11 cellular contexts compared by ENCODE assay signal in genomic region chr16:84141143-84141670, GRCh38. TPM values are rescaled to one million over a fixed set of nuclear protein-coding genes. Genes with fewer than 3 reads are reported as not detected.
DNase-seq lines count a peak whose midpoint lies in the region; ATAC-seq and TF ChIP-seq lines count a peak whose summit lies in the region.
"Had no signal": no experiment of that assay in that cellular context is flagged by ENCODE, and none has a peak within 500 bp of the region (broad histone marks: within the 10 kb centered on the region; RNA-seq: fewer than 3 reads in every experiment).

No MANE protein-coding gene starts in this region.

- H3K9me3 Mint-ChIP-seq in activated CD4-positive, alpha-beta T cell treated with anti-CD3 and anti-CD28 coated beads for 36 hours (ENCODE audit: low read depth), result no peaks in the 10 kb centered on the region
- peaks cover 2% of the 10 kb centered on the region for H3K9me3 Mint-ChIP-seq in endodermal cell
- H3K9me3 Mint-ChIP-seq: nephron had no signal

- peak overlapping the region; percentile 56 for H3K4me2 ChIP-seq in Karpas-422 (ENCODE audit: low read depth, low read length, poor library complexity, severe bottlenecking)

- H3K9me3 ChIP-seq in Karpas-422 (ENCODE audit: low read length) (no peaks in the 10 kb centered on the region), endodermal cell (ENCODE audit: control insufficient read depth, low read length) (peaks cover 12% of the 10 kb centered on the region)
- H3K9me3 ChIP-seq: ascending aorta had no signal

- H3K9ac ChIP-seq in Karpas-422 (ENCODE audit: low read length) (peak overlapping the region; percentile 3), endodermal cell (ENCODE audit: extremely low read depth, low read length, poor library complexity, severe bottlenecking) (no peak overlapping the region)

- H3K4me3 Mint-ChIP-seq in activated CD4-positive, alpha-beta T cell treated with anti-CD3 and anti-CD28 coated beads for 36 hours, result no peak overlapping the region
- H3K4me3 Mint-ChIP-seq in endodermal cell, result no peak overlapping the region

- peaks cover 4% of the 10 kb centered on the region; the same call in 1 of the 2 replicates for H4K20me1 ChIP-seq in Karpas-422 (ENCODE audit: insufficient read depth, low read depth, low read length)

- H3K27me3 ChIP-seq in Karpas-422 (ENCODE audit: low read length), result no peaks in the 10 kb centered on the region
- peaks cover 8% of the 10 kb centered on the region for H3K27me3 ChIP-seq in endodermal cell (ENCODE audit: control insufficient read depth, insufficient read depth, low read length, poor library complexity, severe bottlenecking)
- H3K27me3 ChIP-seq: ascending aorta had no signal

- peaks cover 3% of the 10 kb centered on the region for H3K36me3 Mint-ChIP-seq in activated CD4-positive, alpha-beta T cell treated with anti-CD3 and anti-CD28 coated beads for 36 hours (ENCODE audit: low read depth)
- peaks cover 11% of the 10 kb centered on the region for H3K36me3 Mint-ChIP-seq in endodermal cell (ENCODE audit: low read depth)

- POLR2A ChIA-PET in activated CD4-positive, alpha-beta T cell treated with anti-CD3 and anti-CD28 coated beads for 36 hours (lab: Charles Lee), result no interaction called here

- H3K4me1 ChIP-seq in Karpas-422 (ENCODE audit: low read length) (peaks cover 63% of the 10 kb centered on the region), endodermal cell (ENCODE audit: control insufficient read depth, insufficient read depth, low read length) (peaks cover 12% of the 10 kb centered on the region)

- 0 out of 2 replicates have a peak, but pooled peaks cover 3% of the 10 kb centered on the region for H3K36me3 ChIP-seq in Karpas-422 (ENCODE audit: insufficient read depth, low read length)
- H3K36me3 ChIP-seq in endodermal cell (ENCODE audit: control insufficient read depth, insufficient read depth, low read length), result peaks cover 3% of the 10 kb centered on the region
- H3K36me3 ChIP-seq: ascending aorta had no signal

- intact Hi-C loops in activated CD4-positive, alpha-beta T cell treated with anti-CD3 and anti-CD28 coated beads for 36 hours (cut with DNase I, micrococcal nuclease), result loop anchor here in 1 of 2 experiments (5.0 kb wide), 1 partner anchor 36 kb away; no protein-coding TSS in a partner anchor

- H3K4me3 ChIP-seq in Karpas-422 (ENCODE audit: low read length) (peak overlapping the region; percentile 14; the same call in 1 of the 2 replicates), endodermal cell (ENCODE audit: low read length) (no peak overlapping the region)
- H3K4me3 ChIP-seq: ascending aorta had no signal

- ATAC-seq in activated CD4-positive, alpha-beta T cell treated with anti-CD3 and anti-CD28 coated beads for 36 hours, result no peak
- no peak for ATAC-seq in HG03521 (IDR thresholded peaks at IDR 0.05; ENCODE audit: unreplicated experiment)

- CTCF ChIA-PET in activated CD4-positive, alpha-beta T cell treated with anti-CD3 and anti-CD28 coated beads for 36 hours (lab: Charles Lee), result interaction anchor here (0.8 to 1.4 kb wide), 3 partner anchors 8 to 52 kb away, joined by 3 to 6 read pairs (median 4); partner anchors contain the start of gene MBTPS1

- peak; percentile 47 for DNase-seq in activated CD4-positive, alpha-beta T cell treated with anti-CD3 and anti-CD28 coated beads for 36 hours
- DNase-seq in activated CD4-positive, alpha-beta T cell treated with anti-CD3 and anti-CD28 coated beads for 1 hour, result no peak
- DNase-seq in Karpas-422 (peak; percentile 83), endodermal cell (no peak), retina (no peak)
- DNase-seq: NCI-H1092, substantia nigra had no signal

- H3K9me2 ChIP-seq in Karpas-422 (replicated peaks; ENCODE audit: insufficient read depth, low read length), result no peaks in the 10 kb centered on the region

- peak; percentile 71 for TF ChIP-seq CTCF in endodermal cell (conservative IDR thresholded peaks at IDR 0.05)

- WGBS in endodermal cell (ENCODE audit: insufficient coverage in 1 of 2, insufficient read length in 1 of 2), 2 experiments, result 81 to 87% methylated on average over 8 to 13 of the region's 13 CpGs

- peaks cover 87% of the 10 kb centered on the region for H3K79me2 ChIP-seq in Karpas-422 (ENCODE audit: low read length)

- H3K4me1 Mint-ChIP-seq in activated CD4-positive, alpha-beta T cell treated with anti-CD3 and anti-CD28 coated beads for 36 hours, result peaks cover 45% of the 10 kb centered on the region
- peaks cover 35% of the 10 kb centered on the region for H3K4me1 Mint-ChIP-seq in endodermal cell

- H3K27ac Mint-ChIP-seq in activated CD4-positive, alpha-beta T cell treated with anti-CD3 and anti-CD28 coated beads for 36 hours, result no peak overlapping the region
- H3K27ac Mint-ChIP-seq in endodermal cell, result peak overlapping the region; percentile 75
- H3K27ac Mint-ChIP-seq: nephron had no signal

- no peak overlapping the region for H2AFZ ChIP-seq in Karpas-422 (ENCODE audit: low read length)

- H3K27ac ChIP-seq in Karpas-422 (ENCODE audit: low read length) (peak overlapping the region; percentile 35), endodermal cell (ENCODE audit: low read depth, low read length) (no peak overlapping the region)
- H3K27ac ChIP-seq: ascending aorta, epithelial cell of prostate had no signal

- H3K27me3 Mint-ChIP-seq in activated CD4-positive, alpha-beta T cell treated with anti-CD3 and anti-CD28 coated beads for 36 hours, result no peaks in the 10 kb centered on the region
- H3K27me3 Mint-ChIP-seq in endodermal cell (ENCODE audit: insufficient read depth), result peaks cover 7% of the 10 kb centered on the region

RNA-seq across cellular contexts. Expression of gene HSDL1, which starts 3.8 kb away (rescaled TPM):
- total RNA-seq in activated CD4-positive, alpha-beta T cell treated with anti-CD3 and anti-CD28 coated beads for 36 hours, result 10 to 100 TPM in 1 of 2 experiments, 1 to 10 TPM in 1; 7.4 to 11.4 TPM
- total RNA-seq in Karpas-422 (2014; rRNA removed; shearing (Covaris generic); ENCODE audit: low replicate concordance), result 26.0 and 55.2 TPM in 2 replicates
- 10 to 100 TPM; 49.5 to 68.3 TPM for total RNA-seq in endodermal cell
- polyA plus RNA-seq in endodermal cell (2013, experiment 1 of 2), result 73.7 TPM
- 66.8 TPM for polyA plus RNA-seq in endodermal cell (2013, experiment 2 of 2)

RNA-seq across cellular contexts. Expression of gene DNAAF1, which starts 3.9 kb away (rescaled TPM):
- total RNA-seq in activated CD4-positive, alpha-beta T cell treated with anti-CD3 and anti-CD28 coated beads for 36 hours, result under 1 TPM in 1 of 2 experiments, not detected in 1; 0.39 TPM
- total RNA-seq in Karpas-422 (2014; rRNA removed; shearing (Covaris generic); ENCODE audit: low replicate concordance), result not detected in 2 replicates
- under 1 TPM; 0.59 to 0.66 TPM for total RNA-seq in endodermal cell
- polyA plus RNA-seq in endodermal cell (2013, experiment 1 of 2), result 0.57 TPM
- polyA plus RNA-seq in endodermal cell (2013, experiment 2 of 2), result 0.54 TPM
- total RNA-seq: ascending aorta had no signal

RNA-seq across cellular contexts. Expression of gene MBTPS1, which starts 24.5 kb away (rescaled TPM):
- total RNA-seq in activated CD4-positive, alpha-beta T cell treated with anti-CD3 and anti-CD28 coated beads for 36 hours, result 10 to 100 TPM; 32.0 to 32.2 TPM
- 80.9 and 94.7 TPM in 2 replicates for total RNA-seq in Karpas-422 (2014; rRNA removed; shearing (Covaris generic); ENCODE audit: low replicate concordance)
- 10 to 100 TPM; 59.7 to 62.9 TPM for total RNA-seq in endodermal cell
- 69.3 TPM for polyA plus RNA-seq in endodermal cell (2013, experiment 1 of 2)
- 64.4 TPM for polyA plus RNA-seq in endodermal cell (2013, experiment 2 of 2)

RNA-seq across cellular contexts. Expression of gene TAF1C, which starts 45.6 kb away (rescaled TPM):
- total RNA-seq in activated CD4-positive, alpha-beta T cell treated with anti-CD3 and anti-CD28 coated beads for 36 hours, result 10 to 100 TPM; 44.4 to 45.7 TPM
- 27.8 and 54.5 TPM in 2 replicates for total RNA-seq in Karpas-422 (2014; rRNA removed; shearing (Covaris generic); ENCODE audit: low replicate concordance)
- total RNA-seq in endodermal cell, result 10 to 100 TPM; 92.0 to 99.8 TPM
- polyA plus RNA-seq in endodermal cell (2013, experiment 1 of 2), result 51.8 TPM
- 37.9 TPM for polyA plus RNA-seq in endodermal cell (2013, experiment 2 of 2)

RNA-seq across cellular contexts. Expression of gene ADAD2, which starts 49.8 kb away (rescaled TPM):
- total RNA-seq in activated CD4-positive, alpha-beta T cell treated with anti-CD3 and anti-CD28 coated beads for 36 hours, result under 1 TPM; 0.16 to 0.18 TPM
- total RNA-seq in Karpas-422 (2014; rRNA removed; shearing (Covaris generic); ENCODE audit: low replicate concordance), result not detected in 2 replicates
- total RNA-seq in endodermal cell, result not detected
- 0.21 TPM for polyA plus RNA-seq in endodermal cell (2013, experiment 1 of 2)
- not detected for polyA plus RNA-seq in endodermal cell (2013, experiment 2 of 2)
- total RNA-seq: ascending aorta had no signal

Comparison
In these comparisons a context has a peak if more than half of its experiments do, and no peak if none do; other contexts are left out.
1. DNase-seq: peak in activated CD4-positive, alpha-beta T cell treated with anti-CD3 and anti-CD28 coated beads for 36 hours (single experiment) and Karpas-422 (single experiment); none in activated CD4-positive, alpha-beta T cell treated with anti-CD3 and anti-CD28 coated beads for 1 hour (single experiment), endodermal cell (single experiment) and retina (single experiment).